Comparison of ENCODE assay signal across 8 cellular contexts in genomic region chr1:85047472-85048295, GRCh38. TPM values are rescaled to one million over a fixed set of nuclear protein-coding genes. Genes with fewer than 3 reads are reported as not detected.
DNase-seq lines count a peak whose midpoint lies in the region; ATAC-seq, FAIRE-seq and TF ChIP-seq lines count a peak whose summit lies in the region.

No MANE protein-coding gene starts in this region.

- TF ChIP-seq CTCF in SK-N-SH (IDR thresholded peaks at IDR 0.05), result no peak
- TF ChIP-seq CTCF in fibroblast of the aortic adventitia (IDR thresholded peaks at IDR 0.05; ENCODE audit: insufficient read depth, low read length), result no peak
- TF ChIP-seq CTCF in pancreas (IDR thresholded peaks at IDR 0.05), result no peak

- H3K27me3 ChIP-seq in SK-N-SH (ENCODE audit: insufficient read depth) (peaks cover 67% of the 10 kb centered on the region), pancreas (no peaks in the 10 kb centered on the region)

- TF ChIP-seq RAD21 in SK-N-SH (IDR thresholded peaks at IDR 0.05; ENCODE audit: low read length), result no peak

- no peaks in the 10 kb centered on the region for H3F3A ChIP-seq in SK-N-SH (replicated peaks; ENCODE audit: insufficient read depth)

- no peaks in the 10 kb centered on the region for H3K36me3 ChIP-seq in SK-N-SH (replicated peaks in 1 of 2; ENCODE audit: control insufficient read depth in 1 of 2, insufficient read depth in 2 of 2, low read length in 1 of 2)
- H3K36me3 ChIP-seq in pancreas, result no peaks in the 10 kb centered on the region

- no peak overlapping the region for H2AFZ ChIP-seq in SK-N-SH (ENCODE audit: low read depth)

- no peaks in the 10 kb centered on the region; a peak in 1 of 4 replicates for H3K4me1 ChIP-seq in SK-N-SH (ENCODE audit: control insufficient read depth in 1 of 2, insufficient read depth in 2 of 2, low read depth in 1 of 2, low read length in 1 of 2)
- H3K4me1 ChIP-seq in pancreas, result no peaks in the 10 kb centered on the region

- H3K9me3 ChIP-seq in SK-N-SH (no peaks in the 10 kb centered on the region), pancreas (no peaks in the 10 kb centered on the region)

- no peak overlapping the region for H3K4me2 ChIP-seq in SK-N-SH

- ATAC-seq in GM18868 (IDR thresholded peaks at IDR 0.05; ENCODE audit: unreplicated experiment) (peak; percentile 48), HG03045 (IDR thresholded peaks at IDR 0.05; ENCODE audit: unreplicated experiment) (peak; percentile 54), pancreas (peak; percentile 60 to 79 (median 66))

- POLR2A ChIA-PET in SK-N-SH (lab: Yijun Ruan, JAX), result no interaction called here

- CTCF ChIA-PET in SK-N-SH (lab: Yijun Ruan, JAX), result interaction anchor here (1.9 kb wide), 1 partner anchor 103 kb away, joined by 4 read pairs; no protein-coding TSS in a partner anchor

- H4K20me1 ChIP-seq in SK-N-SH (ENCODE audit: insufficient read depth), result no peaks in the 10 kb centered on the region

- intact Hi-C loops in pancreas (cut with DNase I), result no loop called here

- no peaks in the 10 kb centered on the region for H3K9me2 ChIP-seq in SK-N-SH

- no peak overlapping the region for H3K9ac ChIP-seq in SK-N-SH

- no peak for FAIRE-seq in pancreas (lab: Jason Lieb, UNC)

- 16% methylated on average over 19 of the region's 55 CpGs for WGBS in SK-N-SH (ENCODE audit: low lambda C conversion rate)
- WGBS in pancreas, 2 donors, result 1% methylated on average over 44 to 55 of the region's 55 CpGs

- H3K4me3 ChIP-seq in SK-N-SH (ENCODE audit: low read depth in 2 of 2, low read length in 1 of 2) (no peak overlapping the region), fibroblast of the aortic adventitia (ENCODE audit: low read depth, low read length) (peak overlapping the region; percentile 53), pancreas (peak overlapping the region; percentile 54 to 71 (median 59))

- no peak for TF ChIP-seq EP300 in SK-N-SH (IDR thresholded peaks at IDR 0.05; ENCODE audit: borderline replicate concordance in 1 of 2, low read depth in 1 of 2, low read length in 1 of 2)

- DNase-seq in CD1c-positive myeloid dendritic cell (ENCODE audit: extremely low spot score), result peak; percentile 16
- DNase-seq in SK-N-SH, result peak; percentile 58
- no peak for DNase-seq in fibroblast of the aortic adventitia (ENCODE audit: low read depth)
- DNase-seq in pancreas, result peak; percentile 15 to 77 (median 33)
- DNase-seq in NCI-H2081 treated with DMSO at 0.1 percent for 48 hours (lab: John Stamatoyannopoulos, UW), result no peak
- DNase-seq in NCI-H524 treated with DMSO at 0.1 percent for 48 hours (lab: John Stamatoyannopoulos, UW), result no peak

- H3K79me2 ChIP-seq in SK-N-SH (ENCODE audit: insufficient read depth), result no peaks in the 10 kb centered on the region

- H3K27ac ChIP-seq in SK-N-SH (ENCODE audit: low read depth in 2 of 2, low read length in 1 of 2) (no peak overlapping the region), pancreas (peak overlapping the region; percentile 32 to 70 (median 57))

TF ChIP-seq in SK-N-SH, 30 proteins besides CTCF, POLR2A, EP300 and RAD21:
- TF ChIP-seq EZH2phosphoT487 (IDR thresholded peaks at IDR 0.05; ENCODE audit: borderline replicate concordance, low read depth) (peak; percentile 61; the same call in 1 of the 2 replicates), RXRA (IDR thresholded peaks at IDR 0.05; ENCODE audit: borderline replicate concordance, low read depth) (no peak)

RNA-seq across cellular contexts. Expression of gene MCOLN3, which starts 0.6 kb away (rescaled TPM):
- polyA plus RNA-seq in SK-N-SH (2012; rRNA removed), result not detected in 2 replicates
- not detected in 2 replicates for polyA plus RNA-seq in SK-N-SH (2012; cell fraction: cytosol; rRNA removed)
- not detected in 2 replicates for polyA plus RNA-seq in SK-N-SH (2012; cell fraction: nucleus; rRNA removed)
- 0.90 and 2.3 TPM in 2 replicates for total RNA-seq in fibroblast of the aortic adventitia (ENCODE audit: low replicate concordance)
- total RNA-seq in pancreas, result 1 to 10 TPM; 3.2 to 8.1 (median 5.2) TPM
- 10 to 100 TPM in 1 of 2 donors, 1 to 10 TPM in 1; 9.5 to 11.2 TPM for polyA plus RNA-seq in pancreas

RNA-seq across cellular contexts. Expression of gene MCOLN2, which starts 50.8 kb away (rescaled TPM):
- not detected in 2 replicates for polyA plus RNA-seq in SK-N-SH (2012; rRNA removed)
- polyA plus RNA-seq in SK-N-SH (2012; cell fraction: cytosol; rRNA removed), result 0.01 TPM in 1 of 2 replicates, not detected in the other
- polyA plus RNA-seq in SK-N-SH (2012; cell fraction: nucleus; rRNA removed), result 0.05 and 0.10 TPM in 2 replicates
- total RNA-seq in fibroblast of the aortic adventitia (ENCODE audit: low replicate concordance), result 1.1 and 1.2 TPM in 2 replicates
- total RNA-seq in pancreas, result 1 to 10 TPM in 3 of 6 donors, under 1 TPM in 3; 0.47 to 1.7 (median 1.1) TPM
- under 1 TPM; 0.59 to 0.95 TPM for polyA plus RNA-seq in pancreas

Comparison
In these comparisons a context has a peak if more than half of its experiments do, and no peak if none do; other contexts are left out.
1. DNase-seq: peak in CD1c-positive myeloid dendritic cell (single experiment), SK-N-SH (single experiment) and pancreas (6 of 6); none in fibroblast of the aortic adventitia (single experiment), NCI-H2081 treated with DMSO at 0.1 percent for 48 hours (single experiment) and NCI-H524 treated with DMSO at 0.1 percent for 48 hours (single experiment).
2. H3K27ac ChIP-seq: peak in pancreas (4 of 4); none in SK-N-SH (0 of 2).
3. H3K4me3 ChIP-seq: peak in fibroblast of the aortic adventitia (single experiment) and pancreas (4 of 4); none in SK-N-SH (0 of 2).
4. Peak in every context shown above with its lines, with median percentiles within 50 percentile points of each other: ATAC-seq.